ENCODE assay signal across 8 cellular contexts in the genomic region with DNA sequence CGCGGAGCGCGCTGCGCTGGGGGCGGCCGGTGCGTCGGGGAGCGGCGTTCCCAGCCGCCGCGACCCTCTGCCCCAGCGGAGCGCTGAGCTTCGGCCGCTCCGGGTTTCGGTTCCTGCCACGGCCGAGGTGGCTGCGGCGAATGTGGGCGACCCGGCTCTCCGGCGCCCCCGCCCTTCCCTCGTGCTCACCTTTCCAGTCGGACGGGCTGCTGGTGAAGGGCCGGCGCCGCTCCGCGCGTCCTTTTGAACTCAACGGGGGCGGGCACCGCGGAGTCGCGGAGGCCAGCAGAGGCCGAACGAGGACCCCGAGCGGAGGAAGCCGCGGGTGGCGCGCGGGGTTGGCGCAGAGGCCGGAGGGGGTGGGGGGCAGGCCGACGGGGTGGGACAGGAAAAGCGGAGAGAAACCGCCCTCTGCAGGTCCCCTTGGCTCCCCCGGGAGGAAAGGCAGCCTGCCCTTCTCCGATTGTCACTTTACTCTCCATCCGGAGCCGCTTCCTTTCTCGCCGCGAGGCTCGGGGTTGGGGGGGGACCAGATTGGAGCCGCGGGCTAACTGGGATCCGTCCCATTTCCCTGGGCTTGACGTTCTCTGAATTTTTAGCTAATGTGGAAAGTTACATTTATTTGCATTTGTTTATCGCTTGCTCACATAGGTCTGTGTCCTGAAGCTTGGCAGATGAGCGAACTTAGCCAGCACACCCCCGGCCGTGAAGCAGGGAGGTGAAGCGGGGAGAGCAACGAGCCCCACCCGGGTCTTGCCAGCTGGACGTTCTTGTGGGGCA. TPM values are rescaled to one million over a fixed set of nuclear protein-coding genes. Genes with fewer than 3 reads are reported as not detected.
A peak's percentile ranks its signal among the peaks of the same experiment; 100 is the strongest.
DNase-seq lines count a peak whose midpoint lies in the region; ATAC-seq and TF ChIP-seq lines count a peak whose summit lies in the region.

A gene with protein sequence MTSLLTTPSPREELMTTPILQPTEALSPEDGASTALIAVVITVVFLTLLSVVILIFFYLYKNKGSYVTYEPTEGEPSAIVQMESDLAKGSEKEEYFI (minus strand): TSS at position 349 of the 780 bp plus-strand sequence. CDS start 1,137 bp downstream, outside the sequence.

- H3K36me3 Mint-ChIP-seq in activated naive CD4-positive, alpha-beta T cell treated with anti-CD3 and anti-CD28 coated beads, Interleukin-2, amount 50 U/mL, for 72 hours = peaks cover 0 to 6% of the 10 kb centered on the region in 2 donors
- H3K36me3 Mint-ChIP-seq in progenitor cell of endocrine pancreas (ENCODE audit: insufficient read depth) = peaks cover 2% of the 10 kb centered on the region

- TF ChIP-seq CTCF in AG10803 (conservative IDR thresholded peaks at IDR 0.05; ENCODE audit: low read length) (no peak), progenitor cell of endocrine pancreas (IDR thresholded peaks at IDR 0.05; ENCODE audit: unreplicated experiment) (no peak)

- H3K4me3 Mint-ChIP-seq in progenitor cell of endocrine pancreas (ENCODE audit: low read depth) = peak within 1 kb of the TSS; percentile 91

- intact Hi-C loops in Right ventricle myocardium superior (cut with DNase I) = no loop called here

- ATAC-seq in HG03439 (IDR thresholded peaks at IDR 0.05; ENCODE audit: unreplicated experiment) (peak; percentile 59), Right ventricle myocardium superior (ENCODE audit: poor library complexity) (peak; percentile 80)
- peak; percentile 54 to 68 for ATAC-seq in activated naive CD4-positive, alpha-beta T cell treated with anti-CD3 and anti-CD28 coated beads, Interleukin-2, amount 50 U/mL, for 72 hours

- H3K27me3 Mint-ChIP-seq in progenitor cell of endocrine pancreas = peaks cover 6% of the 10 kb centered on the region

- peak within 1 kb of the TSS; percentile 82 to 93 for H3K27ac Mint-ChIP-seq in activated naive CD4-positive, alpha-beta T cell treated with anti-CD3 and anti-CD28 coated beads, Interleukin-2, amount 50 U/mL, for 72 hours
- H3K27ac Mint-ChIP-seq in progenitor cell of endocrine pancreas = peak within 1 kb of the TSS; percentile 96

- H3K9me3 Mint-ChIP-seq in activated naive CD4-positive, alpha-beta T cell treated with anti-CD3 and anti-CD28 coated beads, Interleukin-2, amount 50 U/mL, for 72 hours = no peaks in the 10 kb centered on the region
- H3K9me3 Mint-ChIP-seq in progenitor cell of endocrine pancreas (ENCODE audit: low read depth) = no peaks in the 10 kb centered on the region

- peak; percentile 28 for DNase-seq in AG10803 (ENCODE audit: low read depth)
- peak; percentile 61 for DNase-seq in GM19238 (ENCODE audit: insufficient read length, low spot score)
- DNase-seq in RKO (ENCODE audit: low spot score) = peak; percentile 74
- peak; percentile 43 to 70 for DNase-seq in activated naive CD4-positive, alpha-beta T cell treated with anti-CD3 and anti-CD28 coated beads, Interleukin-2, amount 50 U/mL, for 72 hours (ENCODE audit: low spot score in 2 of 2)
- DNase-seq in Right ventricle myocardium superior = peak; percentile 66
- peak; percentile 88 for DNase-seq in progenitor cell of endocrine pancreas (ENCODE audit: low spot score, unreplicated experiment)
- DNase-seq in NCI-H187 treated with DMSO at 0.1 percent for 48 hours (lab: John Stamatoyannopoulos, UW) = no peak

- peak within 1 kb of the TSS; percentile 79 for H3K4me3 ChIP-seq in AG10803 (ENCODE audit: low read length)

- peaks cover 12% of the 10 kb centered on the region for H3K4me1 Mint-ChIP-seq in progenitor cell of endocrine pancreas (ENCODE audit: low read depth)

RNA-seq across cellular contexts. Expression of the gene that starts here (rescaled TPM):
- 1 to 10 TPM in 1 of 2 donors, under 1 TPM in 1; 0.41 to 1.5 TPM for total RNA-seq in activated naive CD4-positive, alpha-beta T cell treated with anti-CD3 and anti-CD28 coated beads, Interleukin-2, amount 50 U/mL, for 72 hours
- total RNA-seq in Right ventricle myocardium superior = 2.8 TPM
- 9.1 and 11.0 TPM in 2 replicates for total RNA-seq in progenitor cell of endocrine pancreas
